Comparison of ENCODE assay signal across 9 cellular contexts in the genomic region with DNA sequence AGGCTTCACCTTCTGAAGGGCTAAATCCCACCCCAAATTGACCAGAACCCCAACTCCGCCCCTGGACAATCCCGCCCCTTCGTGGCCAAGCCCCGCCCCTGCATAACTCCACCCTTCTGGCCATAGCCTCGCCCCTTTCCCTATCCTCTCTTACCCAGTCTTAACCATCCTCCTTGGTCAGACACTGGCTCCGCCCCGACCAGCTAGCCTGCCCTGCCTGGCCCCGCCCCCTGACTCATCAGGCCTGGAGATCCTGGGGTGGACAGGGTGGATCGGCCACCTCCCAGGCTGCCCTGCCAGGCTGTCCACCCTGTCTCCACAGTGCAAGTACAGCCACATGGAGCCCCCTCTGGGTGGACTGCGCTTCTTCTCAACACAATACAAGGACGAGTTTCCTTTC. TPM values are rescaled to one million over a fixed set of nuclear protein-coding genes. Genes with fewer than 3 reads are reported as not detected.
A peak's percentile ranks its signal among the peaks of the same experiment; 100 is the strongest.
DNase-seq lines count a peak whose midpoint lies in the region; ATAC-seq, FAIRE-seq and TF ChIP-seq lines count a peak whose summit lies in the region.
"Had no signal": no experiment of that assay in that cellular context is flagged by ENCODE, and none has a peak within 500 bp of the region (broad histone marks: within the 10 kb centered on the region; RNA-seq: fewer than 3 reads in every experiment).

No MANE protein-coding gene starts in this region.

- no peaks in the 10 kb centered on the region for H3K4me1 ChIP-seq in endodermal cell (ENCODE audit: control insufficient read depth, insufficient read depth, low read length)
- peaks cover 10% of the 10 kb centered on the region for H3K4me1 ChIP-seq in CD4-positive, alpha-beta memory T cell (ENCODE audit: insufficient read depth, low read length)

- H3K27me3 ChIP-seq in endodermal cell (ENCODE audit: control insufficient read depth, insufficient read depth, low read length, poor library complexity, severe bottlenecking): peaks cover 36% of the 10 kb centered on the region
- H3K27me3 ChIP-seq in CD4-positive, alpha-beta memory T cell (ENCODE audit: insufficient read depth, low read length): no peaks in the 10 kb centered on the region

- peaks cover 55% of the 10 kb centered on the region for H3K27me3 Mint-ChIP-seq in endodermal cell (ENCODE audit: insufficient read depth)
- peaks cover 12 to 24% of the 10 kb centered on the region in 2 donors for H3K27me3 Mint-ChIP-seq in CD4-positive, alpha-beta memory T cell

- no peak for ATAC-seq in GM18519 (IDR thresholded peaks at IDR 0.05; ENCODE audit: low FRiP score, unreplicated experiment)

- H3K4me1 Mint-ChIP-seq in endodermal cell: peaks cover 3% of the 10 kb centered on the region
- H3K4me1 Mint-ChIP-seq in CD4-positive, alpha-beta memory T cell: peaks cover 5 to 9% (median 7%) of the 10 kb centered on the region in 4 donors

- no peaks in the 10 kb centered on the region for H3K36me3 ChIP-seq in endodermal cell (ENCODE audit: control insufficient read depth, insufficient read depth, low read length)
- no peaks in the 10 kb centered on the region for H3K36me3 ChIP-seq in CD4-positive, alpha-beta memory T cell (ENCODE audit: insufficient read depth, low read length)

- H3K36me3 Mint-ChIP-seq in endodermal cell (ENCODE audit: low read depth): no peaks in the 10 kb centered on the region
- no peaks in the 10 kb centered on the region for H3K36me3 Mint-ChIP-seq in CD4-positive, alpha-beta memory T cell

- no peak overlapping the region for H3K27ac ChIP-seq in endodermal cell (ENCODE audit: low read depth, low read length)
- no peak overlapping the region for H3K27ac ChIP-seq in CD4-positive, alpha-beta memory T cell (ENCODE audit: low read depth, low read length)

- H3K9ac ChIP-seq in endodermal cell (ENCODE audit: extremely low read depth, low read length, poor library complexity, severe bottlenecking): no peak overlapping the region

- H3K4me3 Mint-ChIP-seq in endodermal cell: no peak overlapping the region
- H3K4me3 Mint-ChIP-seq in CD4-positive, alpha-beta memory T cell: no peak overlapping the region

- peak; percentile 24 to 44 for DNase-seq in activated CD4-positive, alpha-beta T cell treated with anti-CD3 and anti-CD28 coated beads, Interleukin-2, amount 50 U/mL, for 48 hours
- DNase-seq in activated CD4-positive, alpha-beta T cell treated with anti-CD3 and anti-CD28 coated beads, Interleukin-2, amount 50 U/mL, for 1 hour: no peak
- DNase-seq in RCC 7860 (ENCODE audit: low spot score) (peak; percentile 64), endodermal cell (peak; percentile 96), non-pigmented ciliary epithelial cell (ENCODE audit: low read depth) (peak; percentile 55), GM19238 (ENCODE audit: insufficient read length, low spot score) (no peak)
- no peak for DNase-seq in CD4-positive, alpha-beta memory T cell

- no peaks in the 10 kb centered on the region for H3K9me3 Mint-ChIP-seq in endodermal cell
- peaks cover 0 to 3% (median 0%) of the 10 kb centered on the region in 8 donors for H3K9me3 Mint-ChIP-seq in CD4-positive, alpha-beta memory T cell

- no peak overlapping the region for H3K4me3 ChIP-seq in endodermal cell (ENCODE audit: low read length)
- no peak overlapping the region for H3K4me3 ChIP-seq in CD4-positive, alpha-beta memory T cell (ENCODE audit: low read length in 2 of 2)

- no peak overlapping the region for H3K27ac Mint-ChIP-seq in endodermal cell
- H3K27ac Mint-ChIP-seq in CD4-positive, alpha-beta memory T cell: no peak overlapping the region

- POLR2A ChIA-PET in CD4-positive, alpha-beta memory T cell (lab: Charles Lee; ENCODE audit: partially characterized antibody): no interaction called here

- no peak for TF ChIP-seq CTCF in endodermal cell (conservative IDR thresholded peaks at IDR 0.05)

- 42 to 67% methylated on average over 5 to 10 of the region's 11 CpGs for WGBS in endodermal cell (ENCODE audit: insufficient coverage in 1 of 2, insufficient read length in 1 of 2), 2 experiments

- FAIRE-seq in RCC 7860 (lab: Jason Lieb, UNC): peak; percentile 37
- FAIRE-seq: TTC549 had no signal

- no peaks in the 10 kb centered on the region for H3K9me3 ChIP-seq in endodermal cell (ENCODE audit: control insufficient read depth, low read length)
- H3K9me3 ChIP-seq in CD4-positive, alpha-beta memory T cell (ENCODE audit: control insufficient read depth in 1 of 2, low read length in 2 of 2): no peaks in the 10 kb centered on the region

- CTCF ChIA-PET in CD4-positive, alpha-beta memory T cell (lab: Charles Lee; ENCODE audit: partially characterized antibody): no interaction called here

- intact Hi-C loops in CD4-positive, alpha-beta memory T cell (cut with micrococcal nuclease): no loop called here

RNA-seq across cellular contexts. Expression of a gene that starts 8.0 kb away (rescaled TPM):
- 10 to 100 TPM; 45.9 to 53.2 TPM for total RNA-seq in endodermal cell
- polyA plus RNA-seq in endodermal cell (2013, experiment 1 of 2): 66.1 TPM
- polyA plus RNA-seq in endodermal cell (2013, experiment 2 of 2): 59.3 TPM
- 1 to 10 TPM; 8.4 to 8.7 TPM for total RNA-seq in CD4-positive, alpha-beta memory T cell
- polyA plus RNA-seq in CD4-positive, alpha-beta memory T cell: 1 to 10 TPM in 1 of 2 donors, not detected in 1; 1.6 TPM

RNA-seq across cellular contexts. Expression of a gene that starts 14.5 kb away (rescaled TPM):
- total RNA-seq in endodermal cell: 10 to 100 TPM; 18.0 to 21.4 TPM
- 10.9 TPM for polyA plus RNA-seq in endodermal cell (2013, experiment 1 of 2)
- 13.2 TPM for polyA plus RNA-seq in endodermal cell (2013, experiment 2 of 2)
- 10 to 100 TPM; 14.1 to 14.9 TPM for total RNA-seq in CD4-positive, alpha-beta memory T cell
- 1 to 10 TPM; 8.0 to 9.1 TPM for polyA plus RNA-seq in CD4-positive, alpha-beta memory T cell

RNA-seq across cellular contexts. Expression of a gene that starts 19.0 kb away (rescaled TPM):
- 1 to 10 TPM; 2.6 to 3.0 TPM for total RNA-seq in endodermal cell
- polyA plus RNA-seq in endodermal cell (2013, experiment 1 of 2): 2.3 TPM
- polyA plus RNA-seq in endodermal cell (2013, experiment 2 of 2): 1.6 TPM
- under 1 TPM; 0.64 to 0.73 TPM for total RNA-seq in CD4-positive, alpha-beta memory T cell
- 1 to 10 TPM in 1 of 2 donors, under 1 TPM in 1; 0.64 to 1.7 TPM for polyA plus RNA-seq in CD4-positive, alpha-beta memory T cell

RNA-seq across cellular contexts. Expression of a gene that starts 27.6 kb away (rescaled TPM):
- total RNA-seq in endodermal cell: 100 to 1,000 TPM in 1 of 2 donors, 10 to 100 TPM in 1; 86.1 to 124 TPM
- 62.2 TPM for polyA plus RNA-seq in endodermal cell (2013, experiment 1 of 2)
- polyA plus RNA-seq in endodermal cell (2013, experiment 2 of 2): 61.6 TPM
- total RNA-seq in CD4-positive, alpha-beta memory T cell: 100 to 1,000 TPM; 168 to 169 TPM
- 10 to 100 TPM in 1 of 2 donors, 1 to 10 TPM in 1; 4.7 to 14.1 TPM for polyA plus RNA-seq in CD4-positive, alpha-beta memory T cell

Comparison
In these comparisons a context has a peak if more than half of its experiments do, and no peak if none do; other contexts are left out.
1. DNase-seq: peak in activated CD4-positive, alpha-beta T cell treated with anti-CD3 and anti-CD28 coated beads, Interleukin-2, amount 50 U/mL, for 48 hours (2 of 2), RCC 7860 (single experiment), endodermal cell (single experiment) and non-pigmented ciliary epithelial cell (single experiment); none in activated CD4-positive, alpha-beta T cell treated with anti-CD3 and anti-CD28 coated beads, Interleukin-2, amount 50 U/mL, for 1 hour (single experiment), GM19238 (single experiment) and CD4-positive, alpha-beta memory T cell (0 of 5).
2. RNA of a gene that starts 8.0 kb away (total RNA-seq): 45.9 to 53.2 TPM in endodermal cell; 8.4 to 8.7 TPM in CD4-positive, alpha-beta memory T cell; every median in the first group is over 4 times any median in the second.